2 cellular contexts compared by ENCODE assay signal in the genomic region with DNA sequence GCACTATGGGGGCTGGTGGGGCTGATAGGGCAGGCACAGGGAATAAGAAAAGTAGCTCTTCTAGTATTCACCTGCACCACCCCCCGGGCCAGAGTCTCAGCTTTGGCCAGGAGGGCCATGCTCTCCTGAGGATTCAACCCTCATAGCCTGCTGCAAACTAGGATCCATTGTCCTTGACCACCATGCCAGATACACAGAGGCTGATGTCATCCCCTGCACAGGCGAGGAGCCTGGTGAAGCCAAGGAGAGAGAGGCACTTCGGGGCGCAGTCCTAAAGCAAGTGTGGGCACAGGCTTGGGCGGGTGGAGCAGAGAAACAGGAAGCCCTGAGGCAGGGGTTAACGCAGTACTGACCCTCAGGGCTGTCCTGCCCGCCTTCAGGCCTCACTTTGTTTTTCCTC.
A peak's percentile ranks its signal among the peaks of the same experiment; 100 is the strongest.
TF ChIP-seq lines count a peak whose summit lies in the region.

No MANE protein-coding gene starts in this region.

TF ChIP-seq in HEK293, 187 proteins besides CTCF, POLR2A, EP300 and RAD21:
- TF ChIP-seq SCRT2 (tag by site-specific recombination; IDR thresholded peaks at IDR 0.05) (no peak), ZNF521 (tag by site-specific recombination; IDR thresholded peaks at IDR 0.05) (no peak), ZNF518A (tag by site-specific recombination; conservative IDR thresholded peaks at IDR 0.05; ENCODE audit: low read depth) (no peak), ZNF341 (tag by site-specific recombination; IDR thresholded peaks at IDR 0.05; ENCODE audit: low read depth) (0 out of 2 replicates have a peak, but pooled peaks have one; percentile 25), ZNF18 (tag by site-specific recombination; IDR thresholded peaks at IDR 0.05) (no peak)

TF ChIP-seq in HepG2, 621 proteins besides CTCF, POLR2A, EP300 and RAD21:
- TF ChIP-seq, protein P1, sequence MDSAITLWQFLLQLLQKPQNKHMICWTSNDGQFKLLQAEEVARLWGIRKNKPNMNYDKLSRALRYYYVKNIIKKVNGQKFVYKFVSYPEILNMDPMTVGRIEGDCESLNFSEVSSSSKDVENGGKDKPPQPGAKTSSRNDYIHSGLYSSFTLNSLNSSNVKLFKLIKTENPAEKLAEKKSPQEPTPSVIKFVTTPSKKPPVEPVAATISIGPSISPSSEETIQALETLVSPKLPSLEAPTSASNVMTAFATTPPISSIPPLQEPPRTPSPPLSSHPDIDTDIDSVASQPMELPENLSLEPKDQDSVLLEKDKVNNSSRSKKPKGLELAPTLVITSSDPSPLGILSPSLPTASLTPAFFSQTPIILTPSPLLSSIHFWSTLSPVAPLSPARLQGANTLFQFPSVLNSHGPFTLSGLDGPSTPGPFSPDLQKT (CRISPR knock-in tag; IDR thresholded peaks at IDR 0.05; ENCODE audit: borderline replicate concordance): no peak
- TF ChIP-seq AGO2 (optimal IDR thresholded peaks at IDR 0.05; ENCODE audit: low read depth, low read length): peak; percentile 14
